1 cellular context compared by ENCODE assay signal in genomic region chr2:215417400-215417951, GRCh38.
TF ChIP-seq lines count a peak whose summit lies in the region.

No MANE protein-coding gene starts in this region.

TF ChIP-seq in HepG2, 621 proteins besides CTCF, POLR2A, EP300 and RAD21 (continued from another document and continues in another):
- peak; percentile 62; the same call in 1 of the 2 replicates for TF ChIP-seq HHEX (CRISPR knock-in tag; IDR thresholded peaks at IDR 0.05)
- no peak for TF ChIP-seq ZNF564 (CRISPR knock-in tag; IDR thresholded peaks at IDR 0.05)
- TF ChIP-seq ZKSCAN1 (IDR thresholded peaks at IDR 0.05; ENCODE audit: low read length) = no peak
- TF ChIP-seq, protein P1, sequence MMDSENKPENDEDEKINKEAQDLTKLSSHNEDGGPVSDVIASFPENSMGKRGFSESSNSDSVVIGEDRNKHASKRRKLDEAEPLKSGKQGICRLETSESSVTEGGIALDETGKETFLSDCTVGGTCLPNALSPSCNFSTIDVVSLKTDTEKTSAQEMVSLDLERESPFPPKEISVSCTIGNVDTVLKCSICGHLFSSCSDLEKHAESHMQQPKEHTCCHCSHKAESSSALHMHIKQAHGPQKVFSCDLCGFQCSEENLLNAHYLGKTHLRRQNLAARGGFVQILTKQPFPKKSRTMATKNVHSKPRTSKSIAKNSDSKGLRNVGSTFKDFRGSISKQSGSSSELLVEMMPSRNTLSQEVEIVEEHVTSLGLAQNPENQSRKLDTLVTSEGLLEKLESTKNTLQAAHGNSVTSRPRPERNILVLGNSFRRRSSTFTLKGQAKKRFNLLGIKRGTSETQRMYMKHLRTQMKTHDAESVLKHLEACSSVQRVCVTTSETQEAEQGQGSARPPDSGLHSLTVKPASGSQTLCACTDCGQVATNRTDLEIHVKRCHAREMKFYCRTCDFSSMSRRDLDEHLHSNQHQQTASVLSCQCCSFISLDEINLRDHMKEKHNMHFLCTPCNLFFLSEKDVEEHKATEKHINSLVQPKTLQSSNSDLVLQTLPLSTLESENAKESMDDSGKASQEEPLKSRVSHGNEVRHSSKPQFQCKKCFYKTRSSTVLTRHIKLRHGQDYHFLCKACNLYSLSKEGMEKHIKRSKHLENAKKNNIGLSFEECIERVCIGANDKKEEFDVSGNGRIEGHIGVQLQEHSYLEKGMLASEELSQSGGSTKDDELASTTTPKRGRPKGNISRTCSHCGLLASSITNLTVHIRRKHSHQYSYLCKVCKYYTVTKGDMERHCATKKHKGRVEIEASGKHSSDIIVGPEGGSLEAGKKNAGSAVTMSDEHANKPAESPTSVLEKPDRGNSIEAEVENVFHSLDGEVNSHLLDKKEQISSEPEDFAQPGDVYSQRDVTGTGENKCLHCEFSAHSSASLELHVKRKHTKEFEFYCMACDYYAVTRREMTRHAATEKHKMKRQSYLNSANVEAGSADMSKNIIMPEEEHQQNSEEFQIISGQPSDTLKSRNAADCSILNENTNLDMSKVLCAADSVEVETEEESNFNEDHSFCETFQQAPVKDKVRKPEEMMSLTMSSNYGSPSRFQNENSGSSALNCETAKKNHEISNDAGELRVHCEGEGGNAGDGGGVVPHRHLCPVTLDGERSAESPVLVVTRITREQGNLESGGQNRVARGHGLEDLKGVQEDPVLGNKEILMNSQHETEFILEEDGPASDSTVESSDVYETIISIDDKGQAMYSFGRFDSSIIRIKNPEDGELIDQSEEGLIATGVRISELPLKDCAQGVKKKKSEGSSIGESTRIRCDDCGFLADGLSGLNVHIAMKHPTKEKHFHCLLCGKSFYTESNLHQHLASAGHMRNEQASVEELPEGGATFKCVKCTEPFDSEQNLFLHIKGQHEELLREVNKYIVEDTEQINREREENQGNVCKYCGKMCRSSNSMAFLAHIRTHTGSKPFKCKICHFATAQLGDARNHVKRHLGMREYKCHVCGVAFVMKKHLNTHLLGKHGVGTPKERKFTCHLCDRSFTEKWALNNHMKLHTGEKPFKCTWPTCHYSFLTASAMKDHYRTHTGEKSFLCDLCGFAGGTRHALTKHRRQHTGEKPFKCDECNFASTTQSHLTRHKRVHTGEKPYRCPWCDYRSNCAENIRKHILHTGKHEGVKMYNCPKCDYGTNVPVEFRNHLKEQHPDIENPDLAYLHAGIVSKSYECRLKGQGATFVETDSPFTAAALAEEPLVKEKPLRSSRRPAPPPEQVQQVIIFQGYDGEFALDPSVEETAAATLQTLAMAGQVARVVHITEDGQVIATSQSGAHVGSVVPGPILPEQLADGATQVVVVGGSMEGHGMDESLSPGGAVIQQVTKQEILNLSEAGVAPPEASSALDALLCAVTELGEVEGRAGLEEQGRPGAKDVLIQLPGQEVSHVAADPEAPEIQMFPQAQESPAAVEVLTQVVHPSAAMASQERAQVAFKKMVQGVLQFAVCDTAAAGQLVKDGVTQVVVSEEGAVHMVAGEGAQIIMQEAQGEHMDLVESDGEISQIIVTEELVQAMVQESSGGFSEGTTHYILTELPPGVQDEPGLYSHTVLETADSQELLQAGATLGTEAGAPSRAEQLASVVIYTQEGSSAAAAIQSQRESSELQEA (CRISPR knock-in tag; IDR thresholded peaks at IDR 0.05; ENCODE audit: not compliant biosample characterization) = no peak
- no peak for TF ChIP-seq TP53 (CRISPR knock-in tag; conservative IDR thresholded peaks at IDR 0.05)
- no peak for TF ChIP-seq TRIM24 (CRISPR knock-in tag; IDR thresholded peaks at IDR 0.05)
- TF ChIP-seq ATF7-NPFF (CRISPR knock-in tag; IDR thresholded peaks at IDR 0.05; ENCODE audit: low read depth) = peak; percentile 60; the same call in 1 of the 2 replicates
- TF ChIP-seq, protein P2, sequence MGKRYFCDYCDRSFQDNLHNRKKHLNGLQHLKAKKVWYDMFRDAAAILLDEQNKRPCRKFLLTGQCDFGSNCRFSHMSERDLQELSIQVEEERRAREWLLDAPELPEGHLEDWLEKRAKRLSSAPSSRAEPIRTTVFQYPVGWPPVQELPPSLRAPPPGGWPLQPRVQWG (CRISPR knock-in tag; IDR thresholded peaks at IDR 0.05; ENCODE audit: borderline replicate concordance, low read depth) = no peak
- TF ChIP-seq XRCC5 (optimal IDR thresholded peaks at IDR 0.05; ENCODE audit: low read length) = no peak
- TF ChIP-seq, protein P3, sequence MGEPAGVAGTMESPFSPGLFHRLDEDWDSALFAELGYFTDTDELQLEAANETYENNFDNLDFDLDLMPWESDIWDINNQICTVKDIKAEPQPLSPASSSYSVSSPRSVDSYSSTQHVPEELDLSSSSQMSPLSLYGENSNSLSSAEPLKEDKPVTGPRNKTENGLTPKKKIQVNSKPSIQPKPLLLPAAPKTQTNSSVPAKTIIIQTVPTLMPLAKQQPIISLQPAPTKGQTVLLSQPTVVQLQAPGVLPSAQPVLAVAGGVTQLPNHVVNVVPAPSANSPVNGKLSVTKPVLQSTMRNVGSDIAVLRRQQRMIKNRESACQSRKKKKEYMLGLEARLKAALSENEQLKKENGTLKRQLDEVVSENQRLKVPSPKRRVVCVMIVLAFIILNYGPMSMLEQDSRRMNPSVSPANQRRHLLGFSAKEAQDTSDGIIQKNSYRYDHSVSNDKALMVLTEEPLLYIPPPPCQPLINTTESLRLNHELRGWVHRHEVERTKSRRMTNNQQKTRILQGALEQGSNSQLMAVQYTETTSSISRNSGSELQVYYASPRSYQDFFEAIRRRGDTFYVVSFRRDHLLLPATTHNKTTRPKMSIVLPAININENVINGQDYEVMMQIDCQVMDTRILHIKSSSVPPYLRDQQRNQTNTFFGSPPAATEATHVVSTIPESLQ (CRISPR knock-in tag; conservative IDR thresholded peaks at IDR 0.05) = no peak; the same call in 1 of the 2 replicates
- peak; percentile 15 to 27; a peak in 1 of 4 replicates for TF ChIP-seq NR2F1 (CRISPR knock-in tag; IDR thresholded peaks at IDR 0.05)
- peak; percentile 83 for TF ChIP-seq NR2F6 (IDR thresholded peaks at IDR 0.05)
- TF ChIP-seq NR2F6 (CRISPR knock-in tag; IDR thresholded peaks at IDR 0.05) = peak; percentile 87
- TF ChIP-seq MXI1 (IDR thresholded peaks at IDR 0.05; ENCODE audit: borderline replicate concordance, low read depth, low read length) = peak; percentile 9; the same call in 1 of the 3 replicates
- no peak for TF ChIP-seq ASH2L (IDR thresholded peaks at IDR 0.05; ENCODE audit: insufficient read length, low read depth, low read length)
- TF ChIP-seq GATAD2A (CRISPR knock-in tag; IDR thresholded peaks at IDR 0.05) = peak; percentile 99
- no peak for TF ChIP-seq ZNF672 (CRISPR knock-in tag; IDR thresholded peaks at IDR 0.05)
- no peak for TF ChIP-seq ZIK1 (CRISPR knock-in tag; IDR thresholded peaks at IDR 0.05; ENCODE audit: borderline replicate concordance, low read depth)
- no peak for TF ChIP-seq SRSF4 (IDR thresholded peaks at IDR 0.05; ENCODE audit: low read depth, low read length, poor library complexity, severe bottlenecking)
- no peak for TF ChIP-seq MTF2 (CRISPR knock-in tag; IDR thresholded peaks at IDR 0.05; ENCODE audit: borderline replicate concordance)
- TF ChIP-seq, protein P4, sequence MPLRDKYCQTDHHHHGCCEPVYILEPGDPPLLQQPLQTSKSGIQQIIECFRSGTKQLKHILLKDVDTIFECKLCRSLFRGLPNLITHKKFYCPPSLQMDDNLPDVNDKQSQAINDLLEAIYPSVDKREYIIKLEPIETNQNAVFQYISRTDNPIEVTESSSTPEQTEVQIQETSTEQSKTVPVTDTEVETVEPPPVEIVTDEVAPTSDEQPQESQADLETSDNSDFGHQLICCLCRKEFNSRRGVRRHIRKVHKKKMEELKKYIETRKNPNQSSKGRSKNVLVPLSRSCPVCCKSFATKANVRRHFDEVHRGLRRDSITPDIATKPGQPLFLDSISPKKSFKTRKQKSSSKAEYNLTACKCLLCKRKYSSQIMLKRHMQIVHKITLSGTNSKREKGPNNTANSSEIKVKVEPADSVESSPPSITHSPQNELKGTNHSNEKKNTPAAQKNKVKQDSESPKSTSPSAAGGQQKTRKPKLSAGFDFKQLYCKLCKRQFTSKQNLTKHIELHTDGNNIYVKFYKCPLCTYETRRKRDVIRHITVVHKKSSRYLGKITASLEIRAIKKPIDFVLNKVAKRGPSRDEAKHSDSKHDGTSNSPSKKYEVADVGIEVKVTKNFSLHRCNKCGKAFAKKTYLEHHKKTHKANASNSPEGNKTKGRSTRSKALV (CRISPR knock-in tag; IDR thresholded peaks at IDR 0.05) = peak; percentile 37; the same call in 1 of the 2 replicates
- no peak for TF ChIP-seq KAT2B (IDR thresholded peaks at IDR 0.05; ENCODE audit: borderline replicate concordance, low read depth, low read length)
- TF ChIP-seq ZFP90 (CRISPR knock-in tag; IDR thresholded peaks at IDR 0.05; ENCODE audit: borderline replicate concordance) = no peak
- TF ChIP-seq JUNB (CRISPR knock-in tag; IDR thresholded peaks at IDR 0.05; ENCODE audit: borderline replicate concordance) = peak; percentile 31; the same call in 1 of the 2 replicates
- TF ChIP-seq PAXIP1 (CRISPR knock-in tag; conservative IDR thresholded peaks at IDR 0.05) = peak; percentile 94
- TF ChIP-seq ZNF484 (CRISPR knock-in tag; IDR thresholded peaks at IDR 0.05; ENCODE audit: borderline replicate concordance, low read depth) = no peak
- TF ChIP-seq ZNF263 (CRISPR knock-in tag; IDR thresholded peaks at IDR 0.05) = no peak
- no peak for TF ChIP-seq ZSCAN30 (CRISPR knock-in tag; IDR thresholded peaks at IDR 0.05)
- no peak for TF ChIP-seq ZFP82 (CRISPR knock-in tag; IDR thresholded peaks at IDR 0.05; ENCODE audit: borderline replicate concordance)
- TF ChIP-seq ZNF512B (CRISPR knock-in tag; IDR thresholded peaks at IDR 0.05; ENCODE audit: borderline replicate concordance) = no peak
- no peak for TF ChIP-seq ZNF160 (CRISPR knock-in tag; IDR thresholded peaks at IDR 0.05)
- TF ChIP-seq POLR2G (IDR thresholded peaks at IDR 0.05; ENCODE audit: low read depth, low read length) = no peak; the same call in 1 of the 2 replicates
- TF ChIP-seq, protein P5, sequence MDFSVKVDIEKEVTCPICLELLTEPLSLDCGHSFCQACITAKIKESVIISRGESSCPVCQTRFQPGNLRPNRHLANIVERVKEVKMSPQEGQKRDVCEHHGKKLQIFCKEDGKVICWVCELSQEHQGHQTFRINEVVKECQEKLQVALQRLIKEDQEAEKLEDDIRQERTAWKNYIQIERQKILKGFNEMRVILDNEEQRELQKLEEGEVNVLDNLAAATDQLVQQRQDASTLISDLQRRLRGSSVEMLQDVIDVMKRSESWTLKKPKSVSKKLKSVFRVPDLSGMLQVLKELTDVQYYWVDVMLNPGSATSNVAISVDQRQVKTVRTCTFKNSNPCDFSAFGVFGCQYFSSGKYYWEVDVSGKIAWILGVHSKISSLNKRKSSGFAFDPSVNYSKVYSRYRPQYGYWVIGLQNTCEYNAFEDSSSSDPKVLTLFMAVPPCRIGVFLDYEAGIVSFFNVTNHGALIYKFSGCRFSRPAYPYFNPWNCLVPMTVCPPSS (IDR thresholded peaks at IDR 0.05) = no peak
- no peak for TF ChIP-seq ZNF275 (CRISPR knock-in tag; IDR thresholded peaks at IDR 0.05; ENCODE audit: borderline replicate concordance)
- no peak for TF ChIP-seq NR3C1 (CRISPR knock-in tag; IDR thresholded peaks at IDR 0.05)
- TF ChIP-seq ZNF780A (CRISPR knock-in tag; IDR thresholded peaks at IDR 0.05) = no peak
- 0 out of 2 replicates have a peak, but pooled peaks have one; percentile 50 for TF ChIP-seq SP140L (CRISPR knock-in tag; IDR thresholded peaks at IDR 0.05; ENCODE audit: borderline replicate concordance)
- no peak for TF ChIP-seq PHF5A (CRISPR knock-in tag; IDR thresholded peaks at IDR 0.05; ENCODE audit: low read depth, unreplicated experiment)
- no peak for TF ChIP-seq HDAC6 (IDR thresholded peaks at IDR 0.05; ENCODE audit: low read depth, low read length)
- TF ChIP-seq PRMT3 (CRISPR knock-in tag; IDR thresholded peaks at IDR 0.05; ENCODE audit: borderline replicate concordance, low read depth) = peak; percentile 57; the same call in 1 of the 2 replicates
- TF ChIP-seq NFYC (CRISPR knock-in tag; IDR thresholded peaks at IDR 0.05) = no peak; the same call in 1 of the 2 replicates
